ENCODE assay signal across 8 cellular contexts in the genomic region with DNA sequence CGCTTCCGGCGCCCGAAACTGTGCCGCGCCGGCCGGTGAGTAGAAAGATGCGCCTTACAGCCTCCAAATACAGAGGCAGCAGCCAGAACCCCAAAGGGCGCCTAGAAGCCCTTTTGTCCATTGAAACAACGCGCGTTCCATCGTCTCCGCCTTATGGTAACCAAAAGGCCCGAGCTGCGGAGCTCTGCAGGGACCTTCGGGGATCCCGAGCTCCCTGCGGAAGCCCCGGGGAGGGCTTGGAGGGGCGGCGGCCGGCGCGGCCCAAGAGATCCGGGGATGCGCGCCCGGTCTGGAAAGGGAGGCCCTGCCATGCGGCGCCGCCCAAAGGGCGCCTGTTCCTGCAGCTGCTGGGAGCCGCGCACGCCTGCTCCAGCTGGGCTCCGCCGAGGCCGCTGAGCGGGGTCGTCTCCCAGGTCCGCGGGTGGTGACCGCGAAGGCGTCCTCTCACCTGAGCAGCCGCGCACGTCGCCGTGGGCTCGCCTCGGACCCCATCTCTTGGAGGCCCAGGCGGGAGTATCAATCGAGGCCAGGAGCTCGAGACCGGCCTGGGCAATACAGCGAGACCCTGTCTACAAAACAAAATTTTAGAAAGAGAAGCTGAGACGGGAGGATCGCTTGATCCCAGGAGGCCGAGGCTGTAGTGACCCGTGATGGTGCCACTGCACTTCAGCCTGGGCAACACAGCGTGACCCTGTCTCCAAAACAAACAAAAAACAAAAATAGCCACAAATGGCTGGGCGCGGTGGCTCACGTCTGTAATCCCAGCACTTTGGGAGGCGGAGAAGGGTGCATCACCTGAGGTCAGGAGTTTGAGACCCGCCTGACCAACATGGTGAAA. TPM values are rescaled to one million over a fixed set of nuclear protein-coding genes. Genes with fewer than 3 reads are reported as not detected.
A peak's percentile ranks its signal among the peaks of the same experiment; 100 is the strongest.
DNase-seq lines count a peak whose midpoint lies in the region; ATAC-seq and TF ChIP-seq lines count a peak whose summit lies in the region.

No MANE protein-coding gene starts in this region.

- H3K36me3 ChIP-seq in breast epithelium = no peaks in the 10 kb centered on the region
- H3K36me3 ChIP-seq in stomach = no peaks in the 10 kb centered on the region

- peak overlapping the region; percentile 85 for H3K4me3 Mint-ChIP-seq in HFFc6

- H3K4me1 Mint-ChIP-seq in HFFc6 (ENCODE audit: low read depth) = peaks cover 50% of the 10 kb centered on the region

- no peaks in the 10 kb centered on the region for H3K9me3 ChIP-seq in breast epithelium
- no peaks in the 10 kb centered on the region for H3K9me3 ChIP-seq in stomach

- H3K9me3 Mint-ChIP-seq in HFFc6 = no peaks in the 10 kb centered on the region

- H3K4me1 ChIP-seq in breast epithelium = peaks cover 9 to 22% of the 10 kb centered on the region in 2 donors
- peaks cover 47 to 75% (median 59%) of the 10 kb centered on the region in 4 donors for H3K4me1 ChIP-seq in stomach

- no peak for TF ChIP-seq EP300 in stomach (IDR thresholded peaks at IDR 0.05)

- peak overlapping the region; percentile 85 for H3K27ac Mint-ChIP-seq in HFFc6

- peak; percentile 34 for ATAC-seq in left lobe of liver

- no peaks in the 10 kb centered on the region for H3K36me3 Mint-ChIP-seq in HFFc6 (ENCODE audit: low read depth)

- intact Hi-C loops in breast epithelium (cut with DNase I; ENCODE audit: low total_unique reads) = no loop called here
- intact Hi-C loops in stomach (cut with DNase I; ENCODE audit: low total_unique reads) = loop anchor here (5.0 kb wide), 1 partner anchor 62 kb away; no protein-coding TSS in a partner anchor

- peak overlapping the region; percentile 91 to 95 for H3K27ac ChIP-seq in breast epithelium
- H3K27ac ChIP-seq in stomach = peak overlapping the region; percentile 84 to 96 (median 94)

- DNase-seq in SKM-1 treated with dmso at 0.1 percent for 144 hours (lab: John Stamatoyannopoulos, UW; ENCODE audit: unreplicated experiment) = peak; percentile 80
- no peak for DNase-seq in SKM-1 (lab: John Stamatoyannopoulos, UW; ENCODE audit: unreplicated experiment)
- DNase-seq in HFFc6 = no peak
- peak; percentile 87 for DNase-seq in NCI-H1092 treated with DMSO at 0.1 percent for 48 hours (lab: John Stamatoyannopoulos, UW)
- no peak for DNase-seq in breast epithelium (ENCODE audit: low spot score in 2 of 2)
- peak; percentile 64 for DNase-seq in left lobe of liver (ENCODE audit: low spot score)
- peak; percentile 44 for DNase-seq in stomach
- DNase-seq in stimulated activated naive CD4-positive, alpha-beta T cell (lab: John Stamatoyannopoulos, UW) = no peak

- no peak for TF ChIP-seq CTCF in HFFc6 (IDR thresholded peaks at IDR 0.05)
- TF ChIP-seq CTCF in breast epithelium (IDR thresholded peaks at IDR 0.05) = peak in 2 of 3 donors; percentile 5 to 11
- TF ChIP-seq CTCF in stomach (IDR thresholded peaks at IDR 0.05) = no peak

- peak overlapping the region; percentile 80 to 97 (median 81) for H3K4me3 ChIP-seq in breast epithelium
- H3K4me3 ChIP-seq in stomach = peak overlapping the region; percentile 63 to 97 (median 77)

- TF ChIP-seq POLR2A in breast epithelium (IDR thresholded peaks at IDR 0.05) = no peak
- no peak for TF ChIP-seq POLR2A in stomach (IDR thresholded peaks at IDR 0.05)

- peaks cover 3% of the 10 kb centered on the region for H3K27me3 Mint-ChIP-seq in HFFc6 (ENCODE audit: insufficient read depth)

- WGBS in stomach, 5 donors = 12 to 48% (median 16%) methylated on average over 20 to 69 of the region's 69 CpGs

- H3K27me3 ChIP-seq in breast epithelium (no peaks in the 10 kb centered on the region), stomach (no peaks in the 10 kb centered on the region)

RNA-seq across cellular contexts. Expression of a gene that starts 0.8 kb away (rescaled TPM):
- 10 to 100 TPM; 23.0 to 30.0 (median 25.1) TPM for total RNA-seq in HFFc6 (2021; fragmentation: NEBNext Ultra II Directional; extraction: Animal tissue kit (Norgen Biotek cat#: 25700))
- total RNA-seq in breast epithelium (10 to 100 TPM; 43.0 to 74.7 (median 67.4) TPM), left lobe of liver (44.6 TPM), stomach (1,000 to 10,000 TPM in 1 of 5 donors, 10 to 100 TPM in 4; 20.9 to 1,171 (median 41.5) TPM)
- 10 to 100 TPM in 1 of 3 donors, 1 to 10 TPM in 2; 6.4 to 11.7 (median 8.2) TPM for polyA plus RNA-seq in stomach

RNA-seq across cellular contexts. Expression of a gene that starts 7.8 kb away (rescaled TPM):
- 100 to 1,000 TPM in 2 of 6 experiments, 10 to 100 TPM in 4; 81.3 to 112 (median 85.4) TPM for total RNA-seq in HFFc6 (2021; fragmentation: NEBNext Ultra II Directional; extraction: Animal tissue kit (Norgen Biotek cat#: 25700))
- 10 to 100 TPM; 58.0 to 72.3 (median 69.1) TPM for total RNA-seq in breast epithelium
- total RNA-seq in left lobe of liver = 15.1 TPM
- total RNA-seq in stomach = 100 to 1,000 TPM in 1 of 5 donors, 10 to 100 TPM in 4; 24.6 to 111 (median 50.1) TPM
- 10 to 100 TPM; 31.5 to 62.0 (median 50.1) TPM for polyA plus RNA-seq in stomach

Comparison
In these comparisons a context has a peak if more than half of its experiments do, and no peak if none do; other contexts are left out.
1. DNase-seq: peak in SKM-1 treated with dmso at 0.1 percent for 144 hours (single experiment), NCI-H1092 treated with DMSO at 0.1 percent for 48 hours (single experiment), left lobe of liver (single experiment) and stomach (single experiment); none in SKM-1 (single experiment), HFFc6 (single experiment), breast epithelium (0 of 2) and stimulated activated naive CD4-positive, alpha-beta T cell (0 of 6).
2. CTCF ChIP-seq: peak in breast epithelium (2 of 3); none in HFFc6 (single experiment) and stomach (0 of 7).